8 cellular contexts compared by ENCODE assay signal in the genomic region with DNA sequence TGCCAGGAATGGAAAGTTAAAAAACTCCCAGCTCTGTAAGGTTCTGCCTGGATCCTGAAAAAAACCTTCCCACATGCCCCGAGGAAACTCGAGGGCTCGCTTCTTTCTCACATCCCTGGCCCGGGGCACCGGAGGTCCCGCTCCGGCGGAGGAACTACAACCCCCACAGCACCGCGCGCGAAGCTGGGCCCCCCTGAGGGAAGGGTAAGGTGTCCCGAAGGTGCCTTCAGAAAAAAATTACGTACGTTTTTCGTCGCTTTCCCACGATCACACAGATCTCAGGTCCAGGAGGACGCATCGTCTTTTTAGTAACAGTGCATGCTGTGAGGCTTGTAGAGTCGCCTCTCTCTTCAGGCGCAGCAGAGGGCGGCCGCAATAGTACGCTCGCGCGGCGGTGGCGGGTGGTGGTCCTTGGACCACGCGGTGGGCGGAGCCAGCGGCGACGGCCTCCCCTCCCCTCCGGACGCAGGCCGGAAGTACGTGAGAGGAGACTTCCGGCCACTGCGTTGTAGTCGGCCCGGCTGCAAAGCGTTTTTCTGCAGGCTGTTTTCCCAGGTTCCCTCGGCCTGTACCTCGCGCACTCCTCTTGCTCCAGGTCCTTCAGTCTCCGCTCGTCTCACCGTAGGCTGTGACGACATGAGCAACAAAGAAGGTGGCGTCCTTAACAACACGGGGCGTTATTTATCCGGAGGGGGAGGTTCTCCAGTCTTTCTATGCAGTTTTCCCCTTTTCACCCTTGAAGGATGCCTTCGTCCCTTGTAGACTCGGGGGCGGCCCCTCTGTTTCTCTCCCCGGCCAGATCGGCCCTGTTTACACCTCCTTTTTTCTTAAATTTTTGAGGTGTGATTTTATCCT.
DNase-seq lines count a peak whose midpoint lies in the region; ATAC-seq and TF ChIP-seq lines count a peak whose summit lies in the region.

Gene TSNAX (plus strand): TSS at position 495 of the 855 bp plus-strand sequence. CDS start 142 bp downstream, at position 637.

- DNase-seq in AG08395 (ENCODE audit: low spot score) = peak; percentile 97
- peak; percentile 94 to 98 for DNase-seq in NCI-H446 (lab: John Stamatoyannopoulos, UW)
- DNase-seq in activated CD4-positive, CD25-positive, alpha-beta regulatory T cell treated with anti-CD3 and anti-CD28 coated beads, Interleukin-2, amount 50 U/mL, for 16 hours (ENCODE audit: low read depth, low spot score) = peak; percentile 75
- DNase-seq in central memory CD8-positive, alpha-beta T cell (ENCODE audit: low spot score in 2 of 2) = peak; percentile 90 to 92
- peak; percentile 93 for DNase-seq in iris pigment epithelial cell (ENCODE audit: low read depth)
- DNase-seq in stimulated activated CD4-positive, alpha-beta T cell treated with anti-CD3 and anti-CD28 coated beads, Interleukin-12 subunit alpha, Interleukin-12 subunit beta, amount 100 ng/mL, for 24 hours (ENCODE audit: low read depth in 2 of 2) = peak; percentile 78 to 82

- peak within 1 kb of the TSS; percentile 92 for H3K4me3 Mint-ChIP-seq in central memory CD8-positive, alpha-beta T cell

- H3K4me1 Mint-ChIP-seq in central memory CD8-positive, alpha-beta T cell = peaks cover 38% of the 10 kb centered on the region

- peak; percentile 95 for ATAC-seq in HG03196 (IDR thresholded peaks at IDR 0.05; ENCODE audit: unreplicated experiment)
- peak; percentile 84 for ATAC-seq in central memory CD8-positive, alpha-beta T cell (replicated peaks; ENCODE audit: extremely low read depth, poor library complexity, severe bottlenecking)

- H3K27ac Mint-ChIP-seq in central memory CD8-positive, alpha-beta T cell (ENCODE audit: low read depth) = peak within 1 kb of the TSS; percentile 98

- in situ Hi-C loops in GM18951 (cut with MboI; ENCODE audit: low sequenced_read_pairs, unreplicated experiment) = no loop called here

- H3K27me3 Mint-ChIP-seq in central memory CD8-positive, alpha-beta T cell = no peaks in the 10 kb centered on the region

- peak; percentile 93 for TF ChIP-seq POLR2A in GM18951 (IDR thresholded peaks at IDR 0.05; ENCODE audit: extremely low read depth, insufficient read depth, insufficient read length)

- H3K9me3 Mint-ChIP-seq in central memory CD8-positive, alpha-beta T cell = no peaks in the 10 kb centered on the region

- H3K36me3 Mint-ChIP-seq in central memory CD8-positive, alpha-beta T cell (ENCODE audit: insufficient read depth) = peaks cover 34% of the 10 kb centered on the region

Comparison
In these comparisons a context has a peak if more than half of its experiments do, and no peak if none do; other contexts are left out.
1. Peak in every context shown above with its lines: DNase-seq and ATAC-seq.